10 cellular contexts compared by ENCODE assay signal in the genomic region with DNA sequence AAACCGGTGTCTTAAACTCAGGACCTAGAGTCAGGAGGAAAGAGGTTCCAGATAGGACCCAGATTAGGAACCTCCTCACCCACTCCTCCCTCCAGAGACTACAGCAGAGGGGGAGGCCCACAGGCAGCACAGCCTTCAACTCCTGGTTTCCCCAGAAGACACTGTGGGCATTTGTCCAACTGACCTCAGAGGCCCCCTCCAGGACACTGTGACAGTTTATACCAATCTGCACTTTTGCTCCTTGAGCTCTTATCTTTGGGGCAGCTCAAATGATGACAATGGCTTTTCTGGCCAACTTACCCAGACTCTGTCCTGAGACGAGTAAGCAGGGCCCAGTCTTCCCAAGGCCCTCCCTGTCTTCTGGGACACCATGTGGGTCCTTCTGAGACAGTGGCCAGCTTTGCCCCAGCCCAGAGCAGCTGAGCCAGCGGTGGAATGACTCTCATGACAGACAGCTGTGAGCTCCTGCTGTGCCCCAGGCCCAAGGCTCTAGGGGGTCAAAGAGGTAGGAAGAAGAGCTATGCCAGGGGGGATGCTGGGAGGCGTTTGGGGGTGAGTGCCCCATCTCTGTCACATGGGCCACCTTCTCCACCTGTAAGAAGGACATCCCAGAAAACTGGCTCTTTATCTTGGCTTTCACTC. TPM values are rescaled to one million over a fixed set of nuclear protein-coding genes. Genes with fewer than 3 reads are reported as not detected.
DNase-seq lines count a peak whose midpoint lies in the region; ATAC-seq, FAIRE-seq and TF ChIP-seq lines count a peak whose summit lies in the region.
"Had no signal": no experiment of that assay in that cellular context is flagged by ENCODE, and none has a peak within 500 bp of the region (broad histone marks: within the 10 kb centered on the region; RNA-seq: fewer than 3 reads in every experiment).

No MANE protein-coding gene starts in this region.

- no peak for TF ChIP-seq POLR2A in GM18505 (IDR thresholded peaks at IDR 0.05; ENCODE audit: borderline replicate concordance, extremely low read depth, insufficient read depth, insufficient read length)

- peak overlapping the region; percentile 92 for H3K27ac Mint-ChIP-seq in stimulated activated naive CD8-positive, alpha-beta T cell treated with anti-CD3 and anti-CD28 coated beads, Interleukin-15, Interleukin-2, amounts not matched to agents 100 ng/mL and 50 ng/mL, for 24 hours
- peak overlapping the region; percentile 89 for H3K27ac Mint-ChIP-seq in activated CD4-positive, alpha-beta memory T cell treated with anti-CD3 and anti-CD28 coated beads for 36 hours
- no peak overlapping the region for H3K27ac Mint-ChIP-seq in glutamatergic neuron (ENCODE audit: unreplicated experiment)

- no peak for FAIRE-seq in small intestine (lab: Jason Lieb, UNC)

- peaks cover 28% of the 10 kb centered on the region for H3K27me3 Mint-ChIP-seq in stimulated activated naive CD8-positive, alpha-beta T cell treated with anti-CD3 and anti-CD28 coated beads, Interleukin-15, Interleukin-2, amounts not matched to agents 100 ng/mL and 50 ng/mL, for 24 hours
- peaks cover 28% of the 10 kb centered on the region for H3K27me3 Mint-ChIP-seq in activated CD4-positive, alpha-beta memory T cell treated with anti-CD3 and anti-CD28 coated beads for 36 hours
- H3K27me3 Mint-ChIP-seq in glutamatergic neuron (ENCODE audit: unreplicated experiment): peaks cover 17% of the 10 kb centered on the region

- H3K4me1 ChIP-seq in small intestine (ENCODE audit: control insufficient read depth in 2 of 2, insufficient read depth in 1 of 2, low read depth in 1 of 2, low read length in 1 of 2): no peaks in the 10 kb centered on the region

- CTCF ChIA-PET in activated CD4-positive, alpha-beta memory T cell treated with anti-CD3 and anti-CD28 coated beads for 36 hours (lab: Charles Lee): interaction anchor here (1.0 kb wide), 1 partner anchor 23 kb away, joined by 4 read pairs; no protein-coding TSS in a partner anchor

- DNase-seq in stimulated activated naive CD8-positive, alpha-beta T cell treated with anti-CD3 and anti-CD28 coated beads, Interleukin-15, Interleukin-2, amounts not matched to agents 100 U/mL and 50 U/mL, for 24 hours: no peak
- DNase-seq in activated CD4-positive, alpha-beta memory T cell treated with anti-CD3 and anti-CD28 coated beads for 36 hours: no peak
- no peak for DNase-seq in glutamatergic neuron
- DNase-seq in central memory CD4-positive, alpha-beta T cell: no peak
- DNase-seq in small intestine: no peak
- DNase-seq: DMS79, NCI-H524 treated with DMSO at 0.1 percent for 48 hours had no signal

- intact Hi-C loops in activated CD4-positive, alpha-beta memory T cell treated with anti-CD3 and anti-CD28 coated beads for 36 hours (cut with micrococcal nuclease): loop anchor here (2.0 kb wide), 3 partner anchors 27 to 353 kb away; no protein-coding TSS in a partner anchor

- POLR2A ChIA-PET in activated CD4-positive, alpha-beta memory T cell treated with anti-CD3 and anti-CD28 coated beads for 36 hours (lab: Charles Lee): interaction anchor here (1.4 kb wide), 1 partner anchor 27 kb away, joined by 4 read pairs; no protein-coding TSS in a partner anchor

- peak overlapping the region; percentile 76 for H3K4me3 Mint-ChIP-seq in stimulated activated naive CD8-positive, alpha-beta T cell treated with anti-CD3 and anti-CD28 coated beads, Interleukin-15, Interleukin-2, amounts not matched to agents 100 ng/mL and 50 ng/mL, for 24 hours
- H3K4me3 Mint-ChIP-seq in activated CD4-positive, alpha-beta memory T cell treated with anti-CD3 and anti-CD28 coated beads for 36 hours: peak overlapping the region; percentile 75
- H3K4me3 Mint-ChIP-seq in glutamatergic neuron (ENCODE audit: unreplicated experiment): peak overlapping the region; percentile 72

- no peak overlapping the region for H3K27ac ChIP-seq in small intestine (ENCODE audit: low read depth in 1 of 2, low read length in 1 of 2)

- H3K9me3 ChIP-seq in small intestine (ENCODE audit: control insufficient read depth, low read depth): no peaks in the 10 kb centered on the region

- no peak for ATAC-seq in stimulated activated naive CD8-positive, alpha-beta T cell treated with anti-CD3 and anti-CD28 coated beads, Interleukin-15, Interleukin-2, amounts not matched to agents 100 U/mL and 50 U/mL, for 24 hours
- ATAC-seq in GM18505 (IDR thresholded peaks at IDR 0.05; ENCODE audit: unreplicated experiment) (no peak), HG02840 (IDR thresholded peaks at IDR 0.05; ENCODE audit: low FRiP score, unreplicated experiment) (no peak)

- TF ChIP-seq CTCF in glutamatergic neuron (IDR thresholded peaks at IDR 0.05; ENCODE audit: partially characterized antibody, unreplicated experiment): no peak

- H3K4me3 ChIP-seq in small intestine (ENCODE audit: low read depth in 1 of 2, low read length in 2 of 2): no peak overlapping the region

- no peaks in the 10 kb centered on the region for H3K9me3 Mint-ChIP-seq in stimulated activated naive CD8-positive, alpha-beta T cell treated with anti-CD3 and anti-CD28 coated beads, Interleukin-15, Interleukin-2, amounts not matched to agents 100 ng/mL and 50 ng/mL, for 24 hours
- H3K9me3 Mint-ChIP-seq in activated CD4-positive, alpha-beta memory T cell treated with anti-CD3 and anti-CD28 coated beads for 36 hours: no peaks in the 10 kb centered on the region
- H3K9me3 Mint-ChIP-seq in glutamatergic neuron (ENCODE audit: unreplicated experiment): peaks cover 11% of the 10 kb centered on the region

- no peaks in the 10 kb centered on the region for H3K36me3 Mint-ChIP-seq in stimulated activated naive CD8-positive, alpha-beta T cell treated with anti-CD3 and anti-CD28 coated beads, Interleukin-15, Interleukin-2, amounts not matched to agents 100 ng/mL and 50 ng/mL, for 24 hours (ENCODE audit: low read depth)
- H3K36me3 Mint-ChIP-seq in activated CD4-positive, alpha-beta memory T cell treated with anti-CD3 and anti-CD28 coated beads for 36 hours: peaks cover 2% of the 10 kb centered on the region
- H3K36me3 Mint-ChIP-seq in glutamatergic neuron (ENCODE audit: unreplicated experiment): no peaks in the 10 kb centered on the region

- no peaks in the 10 kb centered on the region for H3K36me3 ChIP-seq in small intestine (ENCODE audit: control insufficient read depth in 2 of 2, insufficient read depth in 2 of 2, low read length in 2 of 2)

- peaks cover 0 to 3% of the 10 kb centered on the region in 2 donors for H3K27me3 ChIP-seq in small intestine (ENCODE audit: control insufficient read depth in 2 of 2, insufficient read depth in 2 of 2, low read length in 2 of 2)

- peaks cover 55% of the 10 kb centered on the region for H3K4me1 Mint-ChIP-seq in stimulated activated naive CD8-positive, alpha-beta T cell treated with anti-CD3 and anti-CD28 coated beads, Interleukin-15, Interleukin-2, amounts not matched to agents 100 ng/mL and 50 ng/mL, for 24 hours (ENCODE audit: low read depth)
- peaks cover 39% of the 10 kb centered on the region for H3K4me1 Mint-ChIP-seq in activated CD4-positive, alpha-beta memory T cell treated with anti-CD3 and anti-CD28 coated beads for 36 hours (ENCODE audit: low read depth)
- H3K4me1 Mint-ChIP-seq in glutamatergic neuron (ENCODE audit: low read depth, unreplicated experiment): peaks cover 6% of the 10 kb centered on the region

- WGBS in small intestine, 3 donors: 74 to 80% (median 76%) methylated on average over 4 of the region's 4 CpGs

RNA-seq across cellular contexts. Expression of gene OR2V2, which starts 14.3 kb away (rescaled TPM):
- not detected for total RNA-seq in activated CD4-positive, alpha-beta memory T cell treated with anti-CD3 and anti-CD28 coated beads for 36 hours
- total RNA-seq in glutamatergic neuron (ENCODE audit: unreplicated experiment): not detected
- not detected for polyA plus RNA-seq in small intestine

RNA-seq across cellular contexts. Expression of gene OR2V1, which starts 30.7 kb away (rescaled TPM):
- not detected for total RNA-seq in activated CD4-positive, alpha-beta memory T cell treated with anti-CD3 and anti-CD28 coated beads for 36 hours
- total RNA-seq in glutamatergic neuron (ENCODE audit: unreplicated experiment): not detected
- polyA plus RNA-seq in small intestine: not detected

RNA-seq across cellular contexts. Expression of gene TRIM7, which starts 43.3 kb away (rescaled TPM):
- 1 to 10 TPM; 2.9 to 3.5 TPM for total RNA-seq in activated CD4-positive, alpha-beta memory T cell treated with anti-CD3 and anti-CD28 coated beads for 36 hours
- 0.93 TPM for total RNA-seq in glutamatergic neuron (ENCODE audit: unreplicated experiment)
- polyA plus RNA-seq in small intestine: 1 to 10 TPM in 1 of 3 donors, under 1 TPM in 1, not detected in 1; 0.89 to 2.1 TPM
